Comparison of ENCODE assay signal across 17 cellular contexts in the genomic region with DNA sequence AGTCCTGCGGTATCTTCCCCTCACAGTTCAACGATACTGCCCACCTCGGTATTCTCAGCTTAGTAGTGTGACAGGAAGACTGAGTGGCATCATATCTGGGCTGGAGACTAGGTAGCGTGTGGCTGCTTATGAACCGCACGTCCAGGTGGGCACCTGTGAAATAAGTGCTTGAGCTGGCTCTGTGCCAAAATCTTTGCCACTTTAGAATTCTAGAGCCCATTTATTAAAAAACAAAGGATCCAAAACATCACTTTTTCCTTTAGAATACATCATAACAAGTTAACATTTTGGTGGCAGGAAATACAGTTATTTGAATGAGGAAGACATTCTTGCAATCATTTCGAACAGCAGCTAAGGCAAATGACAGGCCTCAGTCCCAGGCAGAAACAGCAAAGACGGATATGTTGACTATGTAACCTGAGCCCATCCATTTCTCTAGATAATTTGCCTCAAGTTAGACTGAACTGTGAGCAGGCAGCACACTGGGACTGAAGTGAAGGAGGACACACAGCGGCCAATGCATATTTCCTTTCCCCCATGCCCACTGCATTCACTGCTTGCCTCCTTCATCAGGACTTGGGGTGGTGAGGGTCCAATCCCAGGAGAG.
A peak's percentile ranks its signal among the peaks of the same experiment; 100 is the strongest.
DNase-seq lines count a peak whose midpoint lies in the region; ATAC-seq and TF ChIP-seq lines count a peak whose summit lies in the region.
"Had no signal": no experiment of that assay in that cellular context is flagged by ENCODE, and none has a peak within 500 bp of the region (broad histone marks: within the 10 kb centered on the region; RNA-seq: fewer than 3 reads in every experiment).

No MANE protein-coding gene starts in this region.

- POLR2A ChIA-PET in HEK293 (lab: Yijun Ruan, JAX): interaction anchor here (0.5 kb wide), 1 partner anchor 495 kb away, joined by 3 read pairs; no protein-coding TSS in a partner anchor
- POLR2A ChIA-PET in activated CD8-positive, alpha-beta T cell treated with anti-CD3 and anti-CD28 coated beads, Interleukin-2, amount 10 ng/mL, durations not matched to agents 7 days and 5 days (lab: Charles Lee): no interaction called here
- POLR2A ChIA-PET in activated CD4-positive, alpha-beta T cell treated with anti-CD3 and anti-CD28 coated beads for 36 hours (lab: Charles Lee): no interaction called here

- H3K4me1 ChIP-seq in HEK293 (ENCODE audit: control insufficient read depth, insufficient read depth, low read length): peaks cover 32% of the 10 kb centered on the region

- TF ChIP-seq CTCF in HEK293 (tag by site-specific recombination; IDR thresholded peaks at IDR 0.05): no peak; the same call in 1 of the 2 replicates

- H3K4me1 Mint-ChIP-seq in activated CD8-positive, alpha-beta T cell treated with anti-CD3 and anti-CD28 coated beads, Interleukin-2, amount 10 ng/mL, durations not matched to agents 7 days and 5 days (ENCODE audit: low read depth): peaks cover 15% of the 10 kb centered on the region
- peaks cover 31% of the 10 kb centered on the region for H3K4me1 Mint-ChIP-seq in activated CD4-positive, alpha-beta T cell treated with anti-CD3 and anti-CD28 coated beads for 36 hours

- peak overlapping the region; percentile 81 for H3K27ac ChIP-seq in HEK293 (ENCODE audit: extremely low read depth, low read depth, low read length)
- H3K27ac ChIP-seq: esophagus squamous epithelium, PC-9, VCaP had no signal

- no peak overlapping the region for H3K4me3 Mint-ChIP-seq in activated CD8-positive, alpha-beta T cell treated with anti-CD3 and anti-CD28 coated beads, Interleukin-2, amount 10 ng/mL, durations not matched to agents 7 days and 5 days
- no peak overlapping the region for H3K4me3 Mint-ChIP-seq in activated CD4-positive, alpha-beta T cell treated with anti-CD3 and anti-CD28 coated beads for 36 hours
- H3K4me3 Mint-ChIP-seq: B cell; dendritic cell treated with granulocyte-macrophage colony-stimulating factor and Interleukin-4, amounts not matched to agents 40 ng/mL and 50 ng/mL, for 4 days had no signal

- H3K9me3 ChIP-seq in HEK293 (ENCODE audit: control insufficient read depth, insufficient read depth, low read depth, low read length): no peaks in the 10 kb centered on the region
- H3K9me3 ChIP-seq: esophagus squamous epithelium had no signal

- H3K36me3 Mint-ChIP-seq in activated CD8-positive, alpha-beta T cell treated with anti-CD3 and anti-CD28 coated beads, Interleukin-2, amount 10 ng/mL, durations not matched to agents 7 days and 5 days (ENCODE audit: low read depth): peaks cover 7% of the 10 kb centered on the region
- peaks cover 23% of the 10 kb centered on the region for H3K36me3 Mint-ChIP-seq in activated CD4-positive, alpha-beta T cell treated with anti-CD3 and anti-CD28 coated beads for 36 hours (ENCODE audit: low read depth)

- CTCF ChIA-PET in HEK293 (lab: Yijun Ruan, JAX): interaction anchor here (1.0 to 2.7 kb wide), 9 partner anchors 212 to 587 kb away, joined by 3 to 19 read pairs (median 5); no protein-coding TSS in a partner anchor
- CTCF ChIA-PET in activated CD8-positive, alpha-beta T cell treated with anti-CD3 and anti-CD28 coated beads, Interleukin-2, amount 10 ng/mL, durations not matched to agents 7 days and 5 days (lab: Charles Lee): interaction anchor here (1.0 kb wide), 1 partner anchor 245 kb away, joined by 3 read pairs; no protein-coding TSS in a partner anchor
- CTCF ChIA-PET in activated CD4-positive, alpha-beta T cell treated with anti-CD3 and anti-CD28 coated beads for 36 hours (lab: Charles Lee): interaction anchor here (0.7 to 1.7 kb wide), 5 partner anchors 17 to 661 kb away, joined by 3 to 6 read pairs (median 3); no protein-coding TSS in a partner anchor

- H3K27ac Mint-ChIP-seq in activated CD8-positive, alpha-beta T cell treated with anti-CD3 and anti-CD28 coated beads, Interleukin-2, amount 10 ng/mL, durations not matched to agents 7 days and 5 days: no peak overlapping the region
- no peak overlapping the region for H3K27ac Mint-ChIP-seq in activated CD4-positive, alpha-beta T cell treated with anti-CD3 and anti-CD28 coated beads for 36 hours
- H3K27ac Mint-ChIP-seq: B cell; dendritic cell treated with granulocyte-macrophage colony-stimulating factor and Interleukin-4, amounts not matched to agents 40 ng/mL and 50 ng/mL, for 4 days; progenitor cell of endocrine pancreas had no signal

- H3K9me3 Mint-ChIP-seq in activated CD8-positive, alpha-beta T cell treated with anti-CD3 and anti-CD28 coated beads, Interleukin-2, amount 10 ng/mL, durations not matched to agents 7 days and 5 days (ENCODE audit: insufficient read depth): no peaks in the 10 kb centered on the region
- H3K9me3 Mint-ChIP-seq in activated CD4-positive, alpha-beta T cell treated with anti-CD3 and anti-CD28 coated beads for 36 hours (ENCODE audit: low read depth): no peaks in the 10 kb centered on the region
- H3K9me3 Mint-ChIP-seq: dendritic cell treated with granulocyte-macrophage colony-stimulating factor and Interleukin-4, amounts not matched to agents 40 ng/mL and 50 ng/mL, for 4 days had no signal

- intact Hi-C loops in activated CD4-positive, alpha-beta T cell treated with anti-CD3 and anti-CD28 coated beads for 36 hours (cut with DNase I, micrococcal nuclease): no loop called here

- ATAC-seq in GM21786 (IDR thresholded peaks at IDR 0.05; ENCODE audit: unreplicated experiment) (no peak), GM19452 (IDR thresholded peaks at IDR 0.05; ENCODE audit: unreplicated experiment) (no peak)
- ATAC-seq in activated CD8-positive, alpha-beta T cell treated with anti-CD3 and anti-CD28 coated beads, Interleukin-2, amount 10 ng/mL, durations not matched to agents 7 days and 5 days: no peak
- ATAC-seq in activated CD4-positive, alpha-beta T cell treated with anti-CD3 and anti-CD28 coated beads for 36 hours: no peak
- ATAC-seq: GM12878 had no signal

- H3K4me3 ChIP-seq in HEK293 (ENCODE audit: low read depth, low read length): no peak overlapping the region
- H3K4me3 ChIP-seq: esophagus squamous epithelium, GM12878, PC-9 had no signal

- no peaks in the 10 kb centered on the region for H3K36me3 ChIP-seq in HEK293 (ENCODE audit: control insufficient read depth in 2 of 2, insufficient read depth in 1 of 2, low read length in 2 of 2)
- H3K36me3 ChIP-seq: esophagus squamous epithelium had no signal

- no peaks in the 10 kb centered on the region for H3K27me3 Mint-ChIP-seq in activated CD8-positive, alpha-beta T cell treated with anti-CD3 and anti-CD28 coated beads, Interleukin-2, amount 10 ng/mL, durations not matched to agents 7 days and 5 days (ENCODE audit: low read depth)
- H3K27me3 Mint-ChIP-seq in activated CD4-positive, alpha-beta T cell treated with anti-CD3 and anti-CD28 coated beads for 36 hours: peaks cover 11% of the 10 kb centered on the region
- H3K27me3 Mint-ChIP-seq: B cell; dendritic cell treated with granulocyte-macrophage colony-stimulating factor and Interleukin-4, amounts not matched to agents 40 ng/mL and 50 ng/mL, for 4 days; progenitor cell of endocrine pancreas had no signal

- DNase-seq in NCI-H1930 (lab: John Stamatoyannopoulos, UW) (peak; percentile 84 to 87), NCI-H69 (lab: John Stamatoyannopoulos, UW) (peak; percentile 97), left kidney (ENCODE audit: low read depth, low spot score) (peak; percentile 85)
- no peak for DNase-seq in activated CD8-positive, alpha-beta T cell treated with anti-CD3 and anti-CD28 coated beads, Interleukin-2, amount 10 ng/mL, durations not matched to agents 7 days and 5 days
- no peak for DNase-seq in activated CD4-positive, alpha-beta T cell treated with anti-CD3 and anti-CD28 coated beads for 36 hours
- DNase-seq: activated gamma-delta T cell treated with Interleukin-2 at 50 U/mL for 16 hours, EL, esophagus squamous epithelium, PC-9 had no signal

TF ChIP-seq in HEK293, 187 proteins besides CTCF, POLR2A, EP300 and RAD21 (continues in another document):
- no peak for TF ChIP-seq PRDM1 (tag by site-specific recombination; IDR thresholded peaks at IDR 0.05)
- TF ChIP-seq ZNF549 (tag by site-specific recombination; IDR thresholded peaks at IDR 0.05): peak; percentile 65; the same call in 1 of the 2 replicates
- TF ChIP-seq ZNF596 (tag by site-specific recombination; IDR thresholded peaks at IDR 0.05): no peak
- TF ChIP-seq ZNF677 (tag by site-specific recombination; IDR thresholded peaks at IDR 0.05): 0 out of 2 replicates have a peak, but pooled peaks have one; percentile 31
- no peak for TF ChIP-seq REPIN1 (tag by site-specific recombination; IDR thresholded peaks at IDR 0.05; ENCODE audit: low read depth)
- TF ChIP-seq, protein P1, sequence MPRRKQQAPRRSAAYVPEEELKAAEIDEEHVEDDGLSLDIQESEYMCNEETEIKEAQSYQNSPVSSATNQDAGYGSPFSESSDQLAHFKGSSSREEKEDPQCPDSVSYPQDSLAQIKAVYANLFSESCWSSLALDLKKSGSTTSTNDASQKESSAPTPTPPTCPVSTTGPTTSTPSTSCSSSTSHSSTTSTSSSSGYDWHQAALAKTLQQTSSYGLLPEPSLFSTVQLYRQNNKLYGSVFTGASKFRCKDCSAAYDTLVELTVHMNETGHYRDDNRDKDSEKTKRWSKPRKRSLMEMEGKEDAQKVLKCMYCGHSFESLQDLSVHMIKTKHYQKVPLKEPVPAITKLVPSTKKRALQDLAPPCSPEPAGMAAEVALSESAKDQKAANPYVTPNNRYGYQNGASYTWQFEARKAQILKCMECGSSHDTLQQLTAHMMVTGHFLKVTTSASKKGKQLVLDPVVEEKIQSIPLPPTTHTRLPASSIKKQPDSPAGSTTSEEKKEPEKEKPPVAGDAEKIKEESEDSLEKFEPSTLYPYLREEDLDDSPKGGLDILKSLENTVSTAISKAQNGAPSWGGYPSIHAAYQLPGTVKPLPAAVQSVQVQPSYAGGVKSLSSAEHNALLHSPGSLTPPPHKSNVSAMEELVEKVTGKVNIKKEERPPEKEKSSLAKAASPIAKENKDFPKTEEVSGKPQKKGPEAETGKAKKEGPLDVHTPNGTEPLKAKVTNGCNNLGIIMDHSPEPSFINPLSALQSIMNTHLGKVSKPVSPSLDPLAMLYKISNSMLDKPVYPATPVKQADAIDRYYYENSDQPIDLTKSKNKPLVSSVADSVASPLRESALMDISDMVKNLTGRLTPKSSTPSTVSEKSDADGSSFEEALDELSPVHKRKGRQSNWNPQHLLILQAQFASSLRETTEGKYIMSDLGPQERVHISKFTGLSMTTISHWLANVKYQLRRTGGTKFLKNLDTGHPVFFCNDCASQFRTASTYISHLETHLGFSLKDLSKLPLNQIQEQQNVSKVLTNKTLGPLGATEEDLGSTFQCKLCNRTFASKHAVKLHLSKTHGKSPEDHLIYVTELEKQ (tag by site-specific recombination; IDR thresholded peaks at IDR 0.05; ENCODE audit: borderline replicate concordance): peak; percentile 61; the same call in 1 of the 2 replicates
- TF ChIP-seq ZNF830 (tag by site-specific recombination; IDR thresholded peaks at IDR 0.05; ENCODE audit: low read depth): no peak; the same call in 1 of the 2 replicates
- TF ChIP-seq ZNF629 (tag by site-specific recombination; IDR thresholded peaks at IDR 0.05): peak; percentile 41; the same call in 1 of the 2 replicates
- no peak for TF ChIP-seq ZNF776 (tag by site-specific recombination; IDR thresholded peaks at IDR 0.05; ENCODE audit: borderline replicate concordance)
- TF ChIP-seq ZNF544 (tag by site-specific recombination; IDR thresholded peaks at IDR 0.05): no peak

Comparison
In these comparisons a context has a peak if more than half of its experiments do, and no peak if none do; other contexts are left out.
1. DNase-seq: peak in NCI-H1930 (2 of 2), NCI-H69 (single experiment) and left kidney (single experiment); none in activated CD8-positive, alpha-beta T cell treated with anti-CD3 and anti-CD28 coated beads, Interleukin-2, amount 10 ng/mL, durations not matched to agents 7 days and 5 days (single experiment) and activated CD4-positive, alpha-beta T cell treated with anti-CD3 and anti-CD28 coated beads for 36 hours (single experiment).